8 cellular contexts compared by ENCODE assay signal in genomic region chr22:37485006-37485713, GRCh38. TPM values are rescaled to one million over a fixed set of nuclear protein-coding genes. Genes with fewer than 3 reads are reported as not detected.
DNase-seq lines count a peak whose midpoint lies in the region; ATAC-seq and TF ChIP-seq lines count a peak whose summit lies in the region.

No MANE protein-coding gene starts in this region.

- no peaks in the 10 kb centered on the region for H3K9me3 Mint-ChIP-seq in GM23338

- no peak overlapping the region for H3K9ac ChIP-seq in mammary epithelial cell (ENCODE audit: insufficient read depth, low read length)

- no peak for ATAC-seq in GM23338

- TF ChIP-seq CTCF in breast epithelium (IDR thresholded peaks at IDR 0.05) (no peak), mammary epithelial cell (conservative IDR thresholded peaks at IDR 0.05 in 1 of 2, IDR thresholded peaks at IDR 0.05 in 1 of 2; ENCODE audit: extremely low read depth in 1 of 2, insufficient read depth in 1 of 2, low read depth in 1 of 2, low read length in 2 of 2) (no peak), right atrium auricular region (IDR thresholded peaks at IDR 0.05) (no peak), GM23338 (conservative IDR thresholded peaks at IDR 0.05; ENCODE audit: low read depth in 2 of 2) (no peak)

- no peaks in the 10 kb centered on the region for H3F3A ChIP-seq in GM23338 (replicated peaks; ENCODE audit: low read depth)

- no peaks in the 10 kb centered on the region; the same call in 2 of the 3 replicates for H3K36me3 Mint-ChIP-seq in GM23338 (ENCODE audit: low read depth)

- H3K4me3 Mint-ChIP-seq in GM23338: no peak overlapping the region

- H3K4me1 Mint-ChIP-seq in GM23338: peaks cover 54% of the 10 kb centered on the region

- TF ChIP-seq POLR2A in breast epithelium (IDR thresholded peaks at IDR 0.05): no peak

- in situ Hi-C loops in mammary epithelial cell (cut with MboI; ENCODE audit: low sequenced_read_pairs in 2 of 2): no loop called here

- H3K4me3 ChIP-seq in breast epithelium (peak overlapping the region; percentile 40 to 62 (median 44)), mammary epithelial cell (replicated peaks in 1 of 3; ENCODE audit: insufficient read depth in 1 of 3, low read depth in 2 of 3, low read length in 3 of 3) (no peak overlapping the region), right atrium auricular region (peak overlapping the region; percentile 24 to 46), GM23338 (no peak overlapping the region)

- intact Hi-C loops in breast epithelium (cut with DNase I; ENCODE audit: low total_unique reads): no loop called here
- intact Hi-C loops in mammary epithelial cell (cut with micrococcal nuclease): no loop called here
- intact Hi-C loops in posterior cingulate gyrus (cut with DNase I): no loop called here

- H3K9me3 ChIP-seq in breast epithelium (no peaks in the 10 kb centered on the region), mammary epithelial cell (replicated peaks; ENCODE audit: insufficient read depth, low read length) (no peaks in the 10 kb centered on the region), right atrium auricular region (no peaks in the 10 kb centered on the region)

- H4K20me1 ChIP-seq in mammary epithelial cell (ENCODE audit: insufficient read depth, low read length) (no peaks in the 10 kb centered on the region), GM23338 (replicated peaks; ENCODE audit: insufficient read depth) (no peaks in the 10 kb centered on the region)

- peaks cover 16% of the 10 kb centered on the region for H3K27me3 Mint-ChIP-seq in GM23338 (ENCODE audit: insufficient read depth, low read depth, poor library complexity)

- H3K27me3 ChIP-seq in breast epithelium: no peaks in the 10 kb centered on the region
- H3K27me3 ChIP-seq in mammary epithelial cell (ENCODE audit: insufficient read depth, low read length): no peaks in the 10 kb centered on the region
- no peaks in the 10 kb centered on the region for H3K27me3 ChIP-seq in right atrium auricular region
- H3K27me3 ChIP-seq in GM23338 (ENCODE audit: insufficient read depth): no peaks in the 10 kb centered on the region

- H3K4me1 ChIP-seq in breast epithelium: peaks cover 0 to 5% of the 10 kb centered on the region in 2 donors
- H3K4me1 ChIP-seq in mammary epithelial cell (ENCODE audit: insufficient read depth, low read length): peaks cover 3% of the 10 kb centered on the region
- peaks cover 0 to 32% of the 10 kb centered on the region in 2 donors for H3K4me1 ChIP-seq in right atrium auricular region
- H3K4me1 ChIP-seq in GM23338 (ENCODE audit: insufficient read depth): peaks cover 22% of the 10 kb centered on the region; the same call in 1 of the 2 replicates

- BruUV-seq in mammary epithelial cell (replicated peaks; lab: Mats Ljungman, UMichigan): no TSS peak

- dilution Hi-C loops in mammary epithelial cell (cut with HindIII; ENCODE audit: low sequenced_read_pairs): loop anchor here (5.0 to 10.0 kb wide), 2 partner anchors 87 to 90 kb away; no protein-coding TSS in a partner anchor

- H3K9me2 ChIP-seq in GM23338 (ENCODE audit: insufficient read depth): no peaks in the 10 kb centered on the region

- no peak overlapping the region for H3K27ac Mint-ChIP-seq in GM23338

- H2AFZ ChIP-seq in mammary epithelial cell (ENCODE audit: low read depth, low read length) (no peak overlapping the region), GM23338 (no peak overlapping the region)

- CTCF ChIA-PET in mammary epithelial cell (lab: Charles Lee; ENCODE audit: low non-redundant PET): no interaction called here

- no peak overlapping the region for H3K4me2 ChIP-seq in mammary epithelial cell (ENCODE audit: insufficient read depth, low read depth, low read length)
- H3K4me2 ChIP-seq in GM23338: no peak overlapping the region

- H3K27ac ChIP-seq in breast epithelium (peak overlapping the region; percentile 10 to 82), mammary epithelial cell (ENCODE audit: insufficient read depth, low read depth, low read length) (no peak overlapping the region), right atrium auricular region (peak overlapping the region; percentile 70 to 74), GM23338 (ENCODE audit: low read depth) (no peak overlapping the region)

- 98% methylated on average over 20 of the region's 29 CpGs for WGBS in mammary epithelial cell (ENCODE audit: low coverage, missing lambda C conversion rate)

- DNase-seq in breast epithelium (ENCODE audit: low spot score in 2 of 2) (no peak), mammary epithelial cell (no peak), activated T-cell treated with anti-CD3 and anti-CD28 coated beads for 1 hour (ENCODE audit: low read depth) (peak; percentile 45), right atrium auricular region (ENCODE audit: low spot score) (no peak), GM23338 (ENCODE audit: low spot score) (no peak), posterior cingulate gyrus (no peak), NCI-H2081 treated with DMSO at 0.1 percent for 48 hours (lab: John Stamatoyannopoulos, UW) (no peak)
- DNase-seq in stimulated activated CD4-positive, alpha-beta T cell treated with anti-CD3 and anti-CD28 coated beads, TNF-alpha, amount 100 ng/mL, for 48 hours (ENCODE audit: low read depth in 3 of 3): peak in 2 of 3 donors; percentile 45 to 56

- no peaks in the 10 kb centered on the region for H3K79me2 ChIP-seq in mammary epithelial cell (ENCODE audit: insufficient read depth, low read length)
- H3K79me2 ChIP-seq in GM23338 (replicated peaks; ENCODE audit: insufficient read depth): no peaks in the 10 kb centered on the region

- H3K36me3 ChIP-seq in breast epithelium (no peaks in the 10 kb centered on the region), mammary epithelial cell (ENCODE audit: insufficient read depth, low read length) (peaks cover 7% of the 10 kb centered on the region), right atrium auricular region (no peaks in the 10 kb centered on the region), GM23338 (ENCODE audit: insufficient read depth) (no peaks in the 10 kb centered on the region)

TF ChIP-seq in GM23338, 12 proteins besides CTCF, POLR2A, EP300 and RAD21 (continues in another document):
- TF ChIP-seq CREB1 (CRISPR knock-in tag; IDR thresholded peaks at IDR 0.05; ENCODE audit: low read depth): no peak
- no peak for TF ChIP-seq ZNF114 (CRISPR knock-in tag; IDR thresholded peaks at IDR 0.05)
- TF ChIP-seq EZH2phosphoT487 (IDR thresholded peaks at IDR 0.05; ENCODE audit: unreplicated experiment): no peak
- no peak for TF ChIP-seq NANOG (IDR thresholded peaks at IDR 0.05; ENCODE audit: borderline replicate concordance)
- no peak for TF ChIP-seq REST (IDR thresholded peaks at IDR 0.05; ENCODE audit: unreplicated experiment)
- no peak for TF ChIP-seq ZNF331 (CRISPR knock-in tag; IDR thresholded peaks at IDR 0.05; ENCODE audit: low read depth)

RNA-seq across cellular contexts. Expression of gene MFNG, which starts 1.0 kb away (rescaled TPM):
- total RNA-seq in breast epithelium: 10 to 100 TPM in 2 of 3 donors, 1 to 10 TPM in 1; 9.4 to 20.6 (median 17.8) TPM
- 10 to 100 TPM in 1 of 2 donors, 1 to 10 TPM in 1; 3.5 to 48.9 TPM for total RNA-seq in mammary epithelial cell
- polyA plus RNA-seq in mammary epithelial cell: 6.0 TPM
- polyA minus RNA-seq in mammary epithelial cell: not detected
- 10 to 100 TPM in 1 of 2 donors, 1 to 10 TPM in 1; 9.9 to 19.5 TPM for total RNA-seq in right atrium auricular region
- total RNA-seq in GM23338 (2014; rRNA removed; shearing (Covaris generic)): 1.9 and 3.8 TPM in 2 replicates
- polyA plus RNA-seq in GM23338 (2016; fragmentation: Nextera tagmentation; extraction: Ambion mirVana): 1.1 and 1.4 TPM in 2 replicates

RNA-seq across cellular contexts. Expression of gene CARD10, which starts 34.1 kb away (rescaled TPM):
- total RNA-seq in breast epithelium (10 to 100 TPM in 2 of 3 donors, 1 to 10 TPM in 1; 2.9 to 12.1 (median 10.2) TPM), mammary epithelial cell (100 to 1,000 TPM in 1 of 2 donors, 10 to 100 TPM in 1; 62.0 to 152 TPM), right atrium auricular region (1 to 10 TPM; 4.2 to 5.8 TPM)
- polyA plus RNA-seq in mammary epithelial cell (71.0 TPM), GM23338 (2016; fragmentation: Nextera tagmentation; extraction: Ambion mirVana) (5.4 and 5.8 TPM in 2 replicates)
- polyA minus RNA-seq in mammary epithelial cell: 118 TPM
- 17.0 and 17.2 TPM in 2 replicates for total RNA-seq in GM23338 (2014; rRNA removed; shearing (Covaris generic))

RNA-seq across cellular contexts. Expression of gene ELFN2, which starts 57.9 kb away (rescaled TPM):
- total RNA-seq in breast epithelium (not detected), mammary epithelial cell (1 to 10 TPM in 1 of 2 donors, under 1 TPM in 1; under 0.01 to 6.1 TPM), right atrium auricular region (not detected)
- polyA plus RNA-seq in mammary epithelial cell (3.2 TPM), GM23338 (2016; fragmentation: Nextera tagmentation; extraction: Ambion mirVana) (0.18 and 0.23 TPM in 2 replicates)
- polyA minus RNA-seq in mammary epithelial cell: 7.5 TPM
- 0.35 and 0.62 TPM in 2 replicates for total RNA-seq in GM23338 (2014; rRNA removed; shearing (Covaris generic))

Comparison
In these comparisons a context has a peak if more than half of its experiments do, and no peak if none do; other contexts are left out.
1. H3K27ac ChIP-seq: peak in breast epithelium (2 of 2) and right atrium auricular region (2 of 2); none in mammary epithelial cell (single experiment) and GM23338 (single experiment).
2. H3K4me3 ChIP-seq: peak in breast epithelium (3 of 3) and right atrium auricular region (2 of 2); none in mammary epithelial cell (0 of 3) and GM23338 (single experiment).
3. DNase-seq: peak in activated T-cell treated with anti-CD3 and anti-CD28 coated beads for 1 hour (single experiment) and stimulated activated CD4-positive, alpha-beta T cell treated with anti-CD3 and anti-CD28 coated beads, TNF-alpha, amount 100 ng/mL, for 48 hours (2 of 3); none in breast epithelium (0 of 2), mammary epithelial cell (single experiment), right atrium auricular region (single experiment), GM23338 (single experiment), posterior cingulate gyrus (0 of 10) and NCI-H2081 treated with DMSO at 0.1 percent for 48 hours (single experiment).